Comparison of ENCODE assay signal across 1 cellular context in genomic region chr1:151342021-151342420, GRCh38.
TF ChIP-seq lines count a peak whose summit lies in the region.

No MANE protein-coding gene starts in this region.

TF ChIP-seq in GM23338, 12 proteins besides CTCF, POLR2A, EP300 and RAD21:
- TF ChIP-seq REST (IDR thresholded peaks at IDR 0.05; ENCODE audit: unreplicated experiment): no peak
